17 cellular contexts compared by ENCODE assay signal in genomic region chr5:176352116-176352878, GRCh38. TPM values are rescaled to one million over a fixed set of nuclear protein-coding genes. Genes with fewer than 3 reads are reported as not detected.
DNase-seq lines count a peak whose midpoint lies in the region; ATAC-seq, FAIRE-seq and TF ChIP-seq lines count a peak whose summit lies in the region.
"Had no signal": no experiment of that assay in that cellular context is flagged by ENCODE, and none has a peak within 500 bp of the region (broad histone marks: within the 10 kb centered on the region; RNA-seq: fewer than 3 reads in every experiment).

No MANE protein-coding gene starts in this region.

- H2BK120ac ChIP-seq in IMR-90 (ENCODE audit: low read depth, low read length), result no peak overlapping the region

- TF ChIP-seq POLR2A in IMR-90 (IDR thresholded peaks at IDR 0.05; ENCODE audit: low read depth, low read length), result no peak
- no peak for TF ChIP-seq POLR2A in body of pancreas (IDR thresholded peaks at IDR 0.05)
- no peak for TF ChIP-seq POLR2A in GM12891 (IDR thresholded peaks at IDR 0.05; ENCODE audit: low read depth, low read length)

- no peak overlapping the region for H4K8ac ChIP-seq in IMR-90 (ENCODE audit: low read depth in 2 of 2, low read length in 2 of 2)

- H3K9me3 ChIP-seq in IMR-90 (ENCODE audit: control insufficient read depth, insufficient read depth, low read length), result no peaks in the 10 kb centered on the region
- no peaks in the 10 kb centered on the region for H3K9me3 ChIP-seq in body of pancreas
- H3K9me3 ChIP-seq in smooth muscle cell (replicated peaks; ENCODE audit: low read depth), result no peaks in the 10 kb centered on the region
- H3K9me3 ChIP-seq: left lung, stomach had no signal

- H3K36me3 ChIP-seq in IMR-90 (ENCODE audit: control insufficient read depth, insufficient read depth, low read length), result peaks cover 72% of the 10 kb centered on the region
- H3K36me3 ChIP-seq in body of pancreas (replicated peaks in 1 of 2; ENCODE audit: insufficient read depth in 1 of 2, low read depth in 2 of 2), result peaks cover 11 to 31% of the 10 kb centered on the region in 2 donors
- H3K36me3 ChIP-seq in smooth muscle cell (ENCODE audit: low read depth), result peaks cover 4% of the 10 kb centered on the region

- peaks cover 15% of the 10 kb centered on the region for H3K9me1 ChIP-seq in IMR-90 (ENCODE audit: insufficient read depth, low read length)

- H2AK5ac ChIP-seq in IMR-90 (ENCODE audit: low read depth, low read length), result no peak overlapping the region

- TF ChIP-seq CTCF in IMR-90 (conservative IDR thresholded peaks at IDR 0.05; ENCODE audit: low read depth, low read length) (no peak), body of pancreas (IDR thresholded peaks at IDR 0.05) (no peak), smooth muscle cell (IDR thresholded peaks at IDR 0.05; ENCODE audit: borderline replicate concordance, insufficient read depth, poor library complexity, severe bottlenecking) (no peak)

- no peaks in the 10 kb centered on the region for H3K27me3 Mint-ChIP-seq in activated T-cell treated with anti-CD3 and anti-CD28 coated beads, Interleukin-2, amount 50 U/mL, for 72 hours (ENCODE audit: low read depth)
- H3K27me3 Mint-ChIP-seq in activated T-cell treated with anti-CD3 and anti-CD28 coated beads, Interleukin-2, amount 50 U/mL, for 4 hours (ENCODE audit: low read depth), result no peaks in the 10 kb centered on the region

- CTCF ChIA-PET in IMR-90 (lab: Yijun Ruan, JAX), result no interaction called here

- no peak overlapping the region for H3K4me3 Mint-ChIP-seq in activated T-cell treated with anti-CD3 and anti-CD28 coated beads, Interleukin-2, amount 50 U/mL, for 72 hours
- no peak overlapping the region for H3K4me3 Mint-ChIP-seq in activated T-cell treated with anti-CD3 and anti-CD28 coated beads, Interleukin-2, amount 50 U/mL, for 4 hours

- TF ChIP-seq RAD21 in IMR-90 (IDR thresholded peaks at IDR 0.05; ENCODE audit: low read length), result no peak

- H3K18ac ChIP-seq in IMR-90 (ENCODE audit: low read depth, low read length), result no peak overlapping the region

- H3F3A ChIP-seq in smooth muscle cell (ENCODE audit: low read depth), result no peaks in the 10 kb centered on the region

- no peak overlapping the region for H4K91ac ChIP-seq in IMR-90 (ENCODE audit: insufficient read depth, low read depth, low read length)

- H2BK20ac ChIP-seq in IMR-90 (ENCODE audit: low read depth, low read length), result no peak overlapping the region

- no peak overlapping the region for H2AK9ac ChIP-seq in IMR-90 (replicated peaks; ENCODE audit: low read depth, low read length, poor library complexity)

- POLR2A ChIA-PET in IMR-90 (lab: Charles Lee; ENCODE audit: unreplicated experiment), result no interaction called here

- no peak for FAIRE-seq in GM12891 (lab: Jason Lieb, UNC)
- FAIRE-seq: endometrium had no signal

- peaks cover 45 to 57% of the 10 kb centered on the region in 2 experiments for H3K79me1 ChIP-seq in IMR-90 (ENCODE audit: low read depth in 1 of 2, low read length in 2 of 2)

- peaks cover 4 to 26% of the 10 kb centered on the region in 2 donors for H3K36me3 Mint-ChIP-seq in activated T-cell treated with anti-CD3 and anti-CD28 coated beads, Interleukin-2, amount 50 U/mL, for 72 hours (ENCODE audit: insufficient read depth in 2 of 2)
- H3K36me3 Mint-ChIP-seq in activated T-cell treated with anti-CD3 and anti-CD28 coated beads, Interleukin-2, amount 50 U/mL, for 4 hours (ENCODE audit: insufficient read depth), result peaks cover 35% of the 10 kb centered on the region

- in situ Hi-C loops in IMR-90 (cut with MboI; ENCODE audit: low sequenced_read_pairs), result no loop called here

- no CpG with 5 or more reads among the region's 5 CpGs for WGBS in IMR-90 (ENCODE audit: extremely low coverage in 2 of 2, insufficient read length in 1 of 2), 2 experiments
- WGBS in body of pancreas, 2 donors, result 77 to 81% methylated on average over 5 of the region's 5 CpGs
- WGBS in smooth muscle cell (ENCODE audit: low lambda C conversion rate), result 74% methylated on average over 5 of the region's 5 CpGs

- H3K14ac ChIP-seq in IMR-90 (replicated peaks; ENCODE audit: low read depth, low read length), result no peak overlapping the region

- H3K27ac ChIP-seq in IMR-90 (ENCODE audit: insufficient read depth, low read length), result no peak overlapping the region
- peak overlapping the region in 2 of 4 donors; percentile 5 to 13 for H3K27ac ChIP-seq in body of pancreas
- H3K27ac ChIP-seq in smooth muscle cell (ENCODE audit: low read depth), result peak overlapping the region; percentile 7
- H3K27ac ChIP-seq: left lung, stomach, VCaP had no signal

- no peak overlapping the region for H3K9ac ChIP-seq in IMR-90 (ENCODE audit: low read depth, low read length)
- H3K9ac ChIP-seq in smooth muscle cell (ENCODE audit: low read depth), result no peak overlapping the region

- H3K23ac ChIP-seq in IMR-90 (ENCODE audit: low read depth, low read length), result no peak overlapping the region

- no peaks in the 10 kb centered on the region for H3K9me3 Mint-ChIP-seq in activated T-cell treated with anti-CD3 and anti-CD28 coated beads, Interleukin-2, amount 50 U/mL, for 72 hours
- no peaks in the 10 kb centered on the region for H3K9me3 Mint-ChIP-seq in activated T-cell treated with anti-CD3 and anti-CD28 coated beads, Interleukin-2, amount 50 U/mL, for 4 hours

- no TSS peak for BruUV-seq in IMR-90 (replicated peaks; lab: Mats Ljungman, UMichigan)

- H3K4me1 Mint-ChIP-seq in activated T-cell treated with anti-CD3 and anti-CD28 coated beads, Interleukin-2, amount 50 U/mL, for 72 hours (ENCODE audit: low read depth), result peaks cover 13% of the 10 kb centered on the region
- H3K4me1 Mint-ChIP-seq in activated T-cell treated with anti-CD3 and anti-CD28 coated beads, Interleukin-2, amount 50 U/mL, for 4 hours (ENCODE audit: low read depth), result peaks cover 7% of the 10 kb centered on the region

- H3K4me3 ChIP-seq in IMR-90 (ENCODE audit: insufficient read depth, low read depth, low read length), result no peak overlapping the region
- no peak overlapping the region for H3K4me3 ChIP-seq in body of pancreas
- H3K4me3 ChIP-seq in smooth muscle cell, result no peak overlapping the region
- H3K4me3 ChIP-seq: left lung, stomach had no signal

- H3K4ac ChIP-seq in IMR-90 (ENCODE audit: low read depth, low read length), result no peak overlapping the region

- H4K20me1 ChIP-seq in IMR-90 (ENCODE audit: insufficient read depth, low read length) (peaks cover 49% of the 10 kb centered on the region), smooth muscle cell (ENCODE audit: low read depth) (peaks cover 88% of the 10 kb centered on the region)

- dilution Hi-C loops in IMR-90 (cut with HindIII; ENCODE audit: low sequenced_read_pairs, unreplicated experiment), result no loop called here

- peak overlapping the region; percentile 75 for H3K27ac Mint-ChIP-seq in activated T-cell treated with anti-CD3 and anti-CD28 coated beads, Interleukin-2, amount 50 U/mL, for 72 hours

- H3K4me2 ChIP-seq in IMR-90 (ENCODE audit: low read depth, low read length), result no peak overlapping the region
- no peak overlapping the region for H3K4me2 ChIP-seq in smooth muscle cell

- H3K4me1 ChIP-seq in IMR-90 (ENCODE audit: control insufficient read depth, insufficient read depth, low read length) (0 out of 2 replicates have a peak, but pooled peaks cover 2% of the 10 kb centered on the region), body of pancreas (no peaks in the 10 kb centered on the region), smooth muscle cell (ENCODE audit: low read depth) (no peaks in the 10 kb centered on the region)

- H3K79me2 ChIP-seq in smooth muscle cell (ENCODE audit: low read depth), result peaks cover 45% of the 10 kb centered on the region

- H4K5ac ChIP-seq in IMR-90 (ENCODE audit: low read depth, low read length), result no peak overlapping the region

- no peak overlapping the region for H2BK15ac ChIP-seq in IMR-90 (ENCODE audit: low read depth, low read length)

- ATAC-seq in activated T-cell treated with anti-CD3 and anti-CD28 coated beads, Interleukin-2, amount 50 U/mL, for 72 hours (replicated peaks in 1 of 2), result no peak
- ATAC-seq in activated T-cell treated with anti-CD3 and anti-CD28 coated beads, Interleukin-2, amount 50 U/mL, for 4 hours, result no peak
- peak; percentile 56 for ATAC-seq in IMR-90 (ENCODE audit: low read depth)
- ATAC-seq in body of pancreas, result peak; percentile 38
- no peak for ATAC-seq in GM19395 (IDR thresholded peaks at IDR 0.05; ENCODE audit: unreplicated experiment)
- ATAC-seq in HG02642 (IDR thresholded peaks at IDR 0.05; ENCODE audit: poor library complexity, unreplicated experiment), result no peak
- ATAC-seq: left lung had no signal

- DNase-seq in activated T-cell treated with anti-CD3 and anti-CD28 coated beads, Interleukin-2, amount 50 U/mL, for 72 hours, result no peak
- no peak for DNase-seq in activated T-cell treated with anti-CD3 and anti-CD28 coated beads, Interleukin-2, amount 50 U/mL, for 4 hours
- DNase-seq in IMR-90 (peak; percentile 44), body of pancreas (peak in 1 of 4 donors; percentile 17), smooth muscle cell (lab: John Stamatoyannopoulos, UW; ENCODE audit: unreplicated experiment) (no peak), GM12891 (ENCODE audit: insufficient read length, low spot score) (no peak)
- DNase-seq: activated CD8-positive, alpha-beta memory T cell treated with anti-CD3 and anti-CD28 coated beads, Interleukin-2, amount 50 U/mL, for 4 hours; GDM1; left lung; NCI-H2081 treated with DMSO at 0.1 percent for 48 hours; NCI-H526; stimulated activated CD4-positive, alpha-beta T cell treated with anti-CD3 and anti-CD28 coated beads, Interleukin-12 subunit alpha, Interleukin-12 subunit beta, amount 100 ng/mL, for 4 hours; stomach had no signal

- no peak overlapping the region for H2BK5ac ChIP-seq in IMR-90 (ENCODE audit: low read depth, low read length, poor library complexity, severe bottlenecking)

- H2AFZ ChIP-seq in IMR-90 (replicated peaks; ENCODE audit: low read length, poor library complexity), result no peak overlapping the region
- H2AFZ ChIP-seq in smooth muscle cell (ENCODE audit: low read depth), result no peak overlapping the region

- H3K56ac ChIP-seq in IMR-90 (ENCODE audit: extremely low read depth, insufficient read depth, low read length), result no peak overlapping the region

- H3K27me3 ChIP-seq in IMR-90 (ENCODE audit: control insufficient read depth, insufficient read depth, low read length), result no peaks in the 10 kb centered on the region
- H3K27me3 ChIP-seq in body of pancreas, result no peaks in the 10 kb centered on the region
- H3K27me3 ChIP-seq in smooth muscle cell (ENCODE audit: low read depth), result no peaks in the 10 kb centered on the region
- H3K27me3 ChIP-seq: left lung, stomach had no signal

- intact Hi-C loops in IMR-90 (cut with micrococcal nuclease) (no loop called here), body of pancreas (cut with DNase I) (no loop called here)

RNA-seq across cellular contexts. Expression of gene KIAA1191, which starts 9.3 kb away (rescaled TPM):
- total RNA-seq in activated T-cell treated with anti-CD3 and anti-CD28 coated beads, Interleukin-2, amount 50 U/mL, for 72 hours, result 10 to 100 TPM; 56.7 to 59.0 TPM
- 10 to 100 TPM; 33.0 to 36.2 (median 34.1) TPM for total RNA-seq in activated T-cell treated with anti-CD3 and anti-CD28 coated beads, Interleukin-2, amount 50 U/mL, for 4 hours
- total RNA-seq in IMR-90 (2012; rRNA removed) (107 and 124 TPM in 2 replicates), body of pancreas (100 to 1,000 TPM in 1 of 2 donors, 10 to 100 TPM in 1; 56.0 to 110 TPM), smooth muscle cell (71.6 and 84.2 TPM in 2 replicates)
- polyA plus RNA-seq in IMR-90 (2012; rRNA removed) (107 and 114 TPM in 2 replicates), smooth muscle cell (74.6 and 80.3 TPM in 2 replicates)
- 58.0 and 98.4 TPM in 2 replicates for polyA plus RNA-seq in IMR-90 (2012; cell fraction: cytosol; rRNA removed)
- 60.4 and 66.6 TPM in 2 replicates for polyA plus RNA-seq in IMR-90 (2012; cell fraction: nucleus; rRNA removed; ENCODE audit: low replicate concordance)
- 27.2 TPM for polyA plus RNA-seq in GM12891 (2012; ENCODE audit: low read depth, missing spikeins)

RNA-seq across cellular contexts. Expression of gene ARL10, which starts 13.0 kb away (rescaled TPM):
- 10 to 100 TPM in 1 of 2 donors, 1 to 10 TPM in 1; 7.5 to 14.0 TPM for total RNA-seq in activated T-cell treated with anti-CD3 and anti-CD28 coated beads, Interleukin-2, amount 50 U/mL, for 72 hours
- 1 to 10 TPM; 7.0 to 8.6 (median 7.9) TPM for total RNA-seq in activated T-cell treated with anti-CD3 and anti-CD28 coated beads, Interleukin-2, amount 50 U/mL, for 4 hours
- 3.6 and 4.4 TPM in 2 replicates for total RNA-seq in IMR-90 (2012; rRNA removed)
- polyA plus RNA-seq in IMR-90 (2012; rRNA removed), result 5.0 and 6.0 TPM in 2 replicates
- 1.3 and 1.5 TPM in 2 replicates for polyA plus RNA-seq in IMR-90 (2012; cell fraction: cytosol; rRNA removed)
- 17.8 and 20.2 TPM in 2 replicates for polyA plus RNA-seq in IMR-90 (2012; cell fraction: nucleus; rRNA removed; ENCODE audit: low replicate concordance)
- 1 to 10 TPM; 2.9 to 3.3 TPM for total RNA-seq in body of pancreas
- total RNA-seq in smooth muscle cell, result 9.5 and 10.7 TPM in 2 replicates
- 5.4 and 5.6 TPM in 2 replicates for polyA plus RNA-seq in smooth muscle cell
- 2.8 TPM for polyA plus RNA-seq in GM12891 (2012; ENCODE audit: low read depth, missing spikeins)

RNA-seq across cellular contexts. Expression of gene NOP16, which starts 36.1 kb away (rescaled TPM):
- 10 to 100 TPM; 41.8 to 42.3 TPM for total RNA-seq in activated T-cell treated with anti-CD3 and anti-CD28 coated beads, Interleukin-2, amount 50 U/mL, for 72 hours
- 100 to 1,000 TPM; 247 to 262 (median 255) TPM for total RNA-seq in activated T-cell treated with anti-CD3 and anti-CD28 coated beads, Interleukin-2, amount 50 U/mL, for 4 hours
- total RNA-seq in IMR-90 (2012; rRNA removed) (28.0 and 33.3 TPM in 2 replicates), body of pancreas (10 to 100 TPM; 19.2 to 32.0 TPM), smooth muscle cell (10.7 and 17.2 TPM in 2 replicates)
- polyA plus RNA-seq in IMR-90 (2012; rRNA removed) (60.4 and 61.3 TPM in 2 replicates), smooth muscle cell (27.9 and 52.4 TPM in 2 replicates)
- polyA plus RNA-seq in IMR-90 (2012; cell fraction: cytosol; rRNA removed), result 40.4 and 78.7 TPM in 2 replicates
- 71.5 and 77.8 TPM in 2 replicates for polyA plus RNA-seq in IMR-90 (2012; cell fraction: nucleus; rRNA removed; ENCODE audit: low replicate concordance)
- 77.2 TPM for polyA plus RNA-seq in GM12891 (2012; ENCODE audit: low read depth, missing spikeins)

RNA-seq across cellular contexts. Expression of gene HIGD2A, which starts 36.3 kb away (rescaled TPM):
- 100 to 1,000 TPM; 109 to 135 TPM for total RNA-seq in activated T-cell treated with anti-CD3 and anti-CD28 coated beads, Interleukin-2, amount 50 U/mL, for 72 hours
- total RNA-seq in activated T-cell treated with anti-CD3 and anti-CD28 coated beads, Interleukin-2, amount 50 U/mL, for 4 hours, result 100 to 1,000 TPM in 1 of 3 donors, 10 to 100 TPM in 2; 87.5 to 101 (median 95.8) TPM
- total RNA-seq in IMR-90 (2012; rRNA removed) (33.3 and 35.0 TPM in 2 replicates), body of pancreas (10 to 100 TPM; 20.1 to 44.1 TPM), smooth muscle cell (94.5 and 108 TPM in 2 replicates)
- polyA plus RNA-seq in IMR-90 (2012; rRNA removed) (131 and 146 TPM in 2 replicates), smooth muscle cell (135 and 140 TPM in 2 replicates)
- 161 and 196 TPM in 2 replicates for polyA plus RNA-seq in IMR-90 (2012; cell fraction: cytosol; rRNA removed)
- polyA plus RNA-seq in IMR-90 (2012; cell fraction: nucleus; rRNA removed; ENCODE audit: low replicate concordance), result 35.5 and 41.7 TPM in 2 replicates
- polyA plus RNA-seq in GM12891 (2012; ENCODE audit: low read depth, missing spikeins), result 248 TPM

Comparison
In these comparisons a context has a peak if more than half of its experiments do, and no peak if none do; other contexts are left out.
1. ATAC-seq: peak in IMR-90 (single experiment) and body of pancreas (single experiment); none in activated T-cell treated with anti-CD3 and anti-CD28 coated beads, Interleukin-2, amount 50 U/mL, for 72 hours (0 of 2), activated T-cell treated with anti-CD3 and anti-CD28 coated beads, Interleukin-2, amount 50 U/mL, for 4 hours (0 of 2), GM19395 (single experiment) and HG02642 (single experiment).